In the genomic region with DNA sequence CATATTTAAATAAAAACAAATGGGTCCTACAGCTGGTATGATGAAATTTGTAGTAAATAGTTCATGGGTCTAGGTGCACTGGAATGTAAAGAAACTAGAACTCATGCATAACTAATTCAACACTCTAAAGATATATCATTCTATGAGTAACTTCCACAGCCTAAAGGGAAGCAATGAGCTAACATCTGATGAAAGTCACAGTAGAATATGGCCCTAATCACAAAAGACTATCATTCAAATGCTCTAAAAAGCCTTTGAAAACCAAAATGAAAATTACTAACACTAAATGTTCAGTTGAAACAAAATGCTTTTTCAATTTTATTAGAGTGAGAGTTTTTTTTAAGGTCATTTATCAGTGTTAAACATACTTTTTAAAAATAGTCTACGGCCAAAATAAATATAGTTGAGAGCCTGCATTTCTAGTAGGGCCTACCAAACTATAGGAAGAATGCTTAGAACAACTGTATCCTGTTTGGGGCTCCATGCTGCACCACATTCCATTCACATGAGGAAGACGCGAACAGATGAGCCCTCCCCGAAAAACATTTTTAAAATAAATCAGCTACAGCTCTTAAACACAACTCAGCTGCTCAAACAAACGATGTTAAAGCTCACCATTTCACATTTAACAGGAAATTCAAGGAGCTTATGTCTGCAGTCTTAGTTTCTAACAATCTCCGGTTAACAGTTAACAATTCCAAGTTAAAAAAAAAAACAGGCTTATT, we compare ENCODE assay signal across 8 cellular contexts.
DNase-seq lines count a peak whose midpoint lies in the region; ATAC-seq and TF ChIP-seq lines count a peak whose summit lies in the region.

No MANE protein-coding gene starts in this region.

- intact Hi-C loops in dorsolateral prefrontal cortex (cut with DNase I) (loop anchor here (2.0 to 10.0 kb wide), 5 partner anchors 63 to 361 kb away; a partner anchor contains a TSS), thyroid gland (cut with DNase I) (no loop called here)

- 0 to 1% methylated on average over 6 of the region's 6 CpGs for WGBS in thyroid gland, 2 donors

- H3K4me1 ChIP-seq in SJCRH30 (peaks cover 14% of the 10 kb centered on the region), thyroid gland (peaks cover 11 to 22% of the 10 kb centered on the region in 2 donors)

- ATAC-seq in HG03521 (IDR thresholded peaks at IDR 0.05; ENCODE audit: unreplicated experiment), result no peak

- peak overlapping the region; percentile 97 for H3K27ac ChIP-seq in SJCRH30
- peak overlapping the region; percentile 45 to 97 (median 92) for H3K27ac ChIP-seq in dorsolateral prefrontal cortex
- peak overlapping the region; percentile 95 to 98 (median 96) for H3K27ac ChIP-seq in thyroid gland

- TF ChIP-seq POLR2A in thyroid gland (IDR thresholded peaks at IDR 0.05), result no peak

- peak; percentile 35 for DNase-seq in DMS 273 treated with DMSO at 0.1 percent for 48 hours (lab: John Stamatoyannopoulos, UW)
- peak; percentile 70 for DNase-seq in HFF-Myc (ENCODE audit: extremely low read depth, low read depth)
- DNase-seq in SJCRH30, result peak; percentile 61 to 79
- DNase-seq in dorsolateral prefrontal cortex, result no peak
- peak; percentile 86 to 91 for DNase-seq in lung microvascular endothelial cell (ENCODE audit: low read depth in 2 of 2)
- peak in 1 of 2 donors; percentile 18 for DNase-seq in thyroid gland
- no peak for DNase-seq in OCI-M2 (lab: John Stamatoyannopoulos, UW; ENCODE audit: unreplicated experiment)

- no peaks in the 10 kb centered on the region for H3K9me3 ChIP-seq in SJCRH30 (replicated peaks)
- no peaks in the 10 kb centered on the region for H3K9me3 ChIP-seq in thyroid gland

- H3K36me3 ChIP-seq in SJCRH30, result peaks cover 9% of the 10 kb centered on the region
- H3K36me3 ChIP-seq in thyroid gland, result no peaks in the 10 kb centered on the region

- TF ChIP-seq CTCF in HFF-Myc (IDR thresholded peaks at IDR 0.05; ENCODE audit: low read depth, low read length, missing control alignments) (no peak), dorsolateral prefrontal cortex (IDR thresholded peaks at IDR 0.05 in 54 of 56, conservative IDR thresholded peaks at IDR 0.05 in 2 of 56; ENCODE audit: low read depth in 1 of 56, partially characterized antibody in 56 of 56) (peak in 1 of 56 donors; percentile 8), thyroid gland (IDR thresholded peaks at IDR 0.05) (no peak)

- H3K4me3 ChIP-seq in HFF-Myc (replicated peaks; ENCODE audit: low read depth, low read length) (peak overlapping the region; percentile 60), SJCRH30 (peak overlapping the region; percentile 77), dorsolateral prefrontal cortex (peak overlapping the region; percentile 36 to 76 (median 60)), thyroid gland (replicated peaks in 1 of 3) (peak overlapping the region in 2 of 3 donors; percentile 33 to 75)

- H3K27me3 ChIP-seq in SJCRH30 (no peaks in the 10 kb centered on the region), dorsolateral prefrontal cortex (no peaks in the 10 kb centered on the region), thyroid gland (no peaks in the 10 kb centered on the region)

Comparison
In these comparisons a context has a peak if more than half of its experiments do, and no peak if none do; other contexts are left out.
1. DNase-seq: peak in DMS 273 treated with DMSO at 0.1 percent for 48 hours (single experiment), HFF-Myc (single experiment), SJCRH30 (2 of 2) and lung microvascular endothelial cell (2 of 2); none in dorsolateral prefrontal cortex (0 of 10) and OCI-M2 (single experiment).
2. Peak in every context shown above with its lines, with median percentiles within 50 percentile points of each other: H3K4me3 ChIP-seq and H3K27ac ChIP-seq.